In genomic region chr1:28886731-28887417, GRCh38 we compare ENCODE assay signal across 1 cellular context.
TF ChIP-seq lines count a peak whose summit lies in the region.

No MANE protein-coding gene starts in this region.

TF ChIP-seq in HepG2, 621 proteins besides CTCF, POLR2A, EP300 and RAD21 (continued from another document and continues in another):
- TF ChIP-seq ZBTB40 (IDR thresholded peaks at IDR 0.05), result no peak
- no peak for TF ChIP-seq ZBTB40 (CRISPR knock-in tag; IDR thresholded peaks at IDR 0.05)
- TF ChIP-seq ATF1 (CRISPR knock-in tag; IDR thresholded peaks at IDR 0.05), result peak; percentile 79
- TF ChIP-seq ZNF446 (CRISPR knock-in tag; IDR thresholded peaks at IDR 0.05), result 0 out of 2 replicates have a peak, but pooled peaks have one; percentile 25
- no peak for TF ChIP-seq ZNF724P (CRISPR knock-in tag; IDR thresholded peaks at IDR 0.05; ENCODE audit: borderline replicate concordance)
- TF ChIP-seq ZNF24 (IDR thresholded peaks at IDR 0.05), result no peak
- no peak for TF ChIP-seq ZNF10 (CRISPR knock-in tag; IDR thresholded peaks at IDR 0.05; ENCODE audit: borderline replicate concordance, low read depth)
- no peak for TF ChIP-seq ZBTB38 (CRISPR knock-in tag; IDR thresholded peaks at IDR 0.05)
- TF ChIP-seq MEIS2 (CRISPR knock-in tag; IDR thresholded peaks at IDR 0.05), result peak; percentile 94
- TF ChIP-seq HNRNPH1 (optimal IDR thresholded peaks at IDR 0.05; ENCODE audit: low read depth, low read length), result no peak
- no peak for TF ChIP-seq ZNF781 (CRISPR knock-in tag; IDR thresholded peaks at IDR 0.05; ENCODE audit: borderline replicate concordance, not compliant biosample characterization)
- TF ChIP-seq ERF (CRISPR knock-in tag; IDR thresholded peaks at IDR 0.05), result 0 out of 2 replicates have a peak, but pooled peaks have one; percentile 44
- TF ChIP-seq ZNF768 (CRISPR knock-in tag; IDR thresholded peaks at IDR 0.05), result no peak; the same call in 1 of the 2 replicates
- TF ChIP-seq ZZZ3 (CRISPR knock-in tag; IDR thresholded peaks at IDR 0.05; ENCODE audit: borderline replicate concordance), result no peak
- TF ChIP-seq ATF7-NPFF (CRISPR knock-in tag; IDR thresholded peaks at IDR 0.05; ENCODE audit: low read depth), result 0 out of 2 replicates have a peak, but pooled peaks have one; percentile 29
- TF ChIP-seq ZNF468 (CRISPR knock-in tag; IDR thresholded peaks at IDR 0.05), result no peak
- no peak for TF ChIP-seq ZNF562 (CRISPR knock-in tag; IDR thresholded peaks at IDR 0.05; ENCODE audit: borderline replicate concordance)
- TF ChIP-seq ADNP (CRISPR knock-in tag; IDR thresholded peaks at IDR 0.05), result no peak
- no peak for TF ChIP-seq KLF12 (CRISPR knock-in tag; IDR thresholded peaks at IDR 0.05; ENCODE audit: borderline replicate concordance)
- 0 out of 2 replicates have a peak, but pooled peaks have one; percentile 20 for TF ChIP-seq ZNF232 (CRISPR knock-in tag; IDR thresholded peaks at IDR 0.05; ENCODE audit: borderline replicate concordance)
- TF ChIP-seq CAMTA2 (CRISPR knock-in tag; IDR thresholded peaks at IDR 0.05; ENCODE audit: borderline replicate concordance), result no peak
- TF ChIP-seq PHF8 (CRISPR knock-in tag; IDR thresholded peaks at IDR 0.05), result peak; percentile 85
- TF ChIP-seq ZNF431 (CRISPR knock-in tag; IDR thresholded peaks at IDR 0.05; ENCODE audit: borderline replicate concordance, low read depth), result no peak
- no peak for TF ChIP-seq TERF1 (CRISPR knock-in tag; IDR thresholded peaks at IDR 0.05)
- TF ChIP-seq ZFP36L1 (CRISPR knock-in tag; IDR thresholded peaks at IDR 0.05), result no peak
- TF ChIP-seq ZBTB39 (CRISPR knock-in tag; IDR thresholded peaks at IDR 0.05), result no peak
- TF ChIP-seq NFKB2 (CRISPR knock-in tag; IDR thresholded peaks at IDR 0.05; ENCODE audit: borderline replicate concordance), result 0 out of 2 replicates have a peak, but pooled peaks have one; percentile 41
- peak; percentile 80 for TF ChIP-seq MYC (CRISPR knock-in tag; IDR thresholded peaks at IDR 0.05; ENCODE audit: borderline replicate concordance)
- peak; percentile 50; the same call in 1 of the 2 replicates for TF ChIP-seq ZNF788 (CRISPR knock-in tag; IDR thresholded peaks at IDR 0.05; ENCODE audit: borderline replicate concordance)
- no peak for TF ChIP-seq ZNF142 (CRISPR knock-in tag; IDR thresholded peaks at IDR 0.05)
- TF ChIP-seq ZFP1 (CRISPR knock-in tag; IDR thresholded peaks at IDR 0.05), result no peak
- no peak for TF ChIP-seq ZNF839 (CRISPR knock-in tag; IDR thresholded peaks at IDR 0.05; ENCODE audit: borderline replicate concordance)
- no peak for TF ChIP-seq PAF1 (CRISPR knock-in tag; IDR thresholded peaks at IDR 0.05)
- TF ChIP-seq PHF21A (CRISPR knock-in tag; IDR thresholded peaks at IDR 0.05), result no peak
- no peak for TF ChIP-seq ZNF577 (CRISPR knock-in tag; IDR thresholded peaks at IDR 0.05; ENCODE audit: borderline replicate concordance, low read depth)
- no peak for TF ChIP-seq ZNF326 (CRISPR knock-in tag; IDR thresholded peaks at IDR 0.05; ENCODE audit: borderline replicate concordance)
- no peak for TF ChIP-seq AHDC1 (CRISPR knock-in tag; IDR thresholded peaks at IDR 0.05; ENCODE audit: borderline replicate concordance)
- no peak for TF ChIP-seq RBAK (CRISPR knock-in tag; IDR thresholded peaks at IDR 0.05)
